27 cellular contexts compared by ENCODE assay signal in the genomic region with DNA sequence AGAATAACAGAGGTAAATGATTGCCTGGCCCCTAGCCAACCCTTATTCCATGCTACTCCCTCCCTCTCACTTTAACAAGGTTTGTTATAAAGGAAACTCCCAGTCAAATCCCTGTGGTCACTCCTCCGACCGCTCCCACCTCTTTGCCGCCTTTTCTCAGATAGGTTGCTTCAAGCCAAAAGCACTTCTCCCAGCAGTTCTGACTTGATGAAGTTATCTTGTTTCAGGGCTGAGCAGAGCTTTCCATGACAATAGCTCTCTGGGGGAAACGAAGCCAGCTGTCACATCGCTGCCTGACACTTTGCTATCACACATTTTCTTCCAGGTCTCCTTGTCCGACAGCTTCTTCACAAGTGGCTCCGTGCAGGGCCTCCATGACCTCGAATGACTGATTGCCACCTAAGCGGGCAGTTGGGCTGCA.
DNase-seq lines count a peak whose midpoint lies in the region; ATAC-seq and TF ChIP-seq lines count a peak whose summit lies in the region.
"Had no signal": no experiment of that assay in that cellular context is flagged by ENCODE, and none has a peak within 500 bp of the region (broad histone marks: within the 10 kb centered on the region; RNA-seq: fewer than 3 reads in every experiment).

No MANE protein-coding gene starts in this region.

- H3K9me3 Mint-ChIP-seq in type B pancreatic cell, result no peaks in the 10 kb centered on the region

- no peaks in the 10 kb centered on the region for H4K20me1 ChIP-seq in osteoblast (ENCODE audit: insufficient read depth, low read length)
- H4K20me1 ChIP-seq: BLaER1 treated with 17β-estradiol and CSF1 and Interleukin-3, amounts not matched to agents 10 nM and 100 nM had no signal

- H2AFZ ChIP-seq in osteoblast (ENCODE audit: low read length), result no peak overlapping the region
- H2AFZ ChIP-seq: PC-9 had no signal

- H3K4ac ChIP-seq in mesendoderm (ENCODE audit: low read depth, low read length), result no peak overlapping the region

- H3K79me1 ChIP-seq in mesendoderm (ENCODE audit: low read length), result no peaks in the 10 kb centered on the region

- H3K4me1 ChIP-seq in cardiac muscle cell (ENCODE audit: low read depth) (peaks cover 15% of the 10 kb centered on the region), mesendoderm (ENCODE audit: control insufficient read depth, low read depth, low read length) (peaks cover 8% of the 10 kb centered on the region), osteoblast (ENCODE audit: insufficient read depth, low read length) (no peaks in the 10 kb centered on the region)

- no peak overlapping the region for H4K5ac ChIP-seq in mesendoderm (ENCODE audit: low read length)

- no peak overlapping the region for H2BK15ac ChIP-seq in mesendoderm (replicated peaks; ENCODE audit: low read depth)

- H3K4me2 ChIP-seq in mesendoderm (ENCODE audit: low read length) (no peak overlapping the region), osteoblast (ENCODE audit: insufficient read depth, low read length) (no peak overlapping the region)
- H3K4me2 ChIP-seq: PC-9 had no signal

- no peak overlapping the region for H3K9ac ChIP-seq in mesendoderm (ENCODE audit: low read length)

- H3K79me2 ChIP-seq in mesendoderm (ENCODE audit: control insufficient read depth, insufficient read depth, low read length) (no peaks in the 10 kb centered on the region), osteoblast (ENCODE audit: insufficient read depth, low read length) (no peaks in the 10 kb centered on the region)

- no peak overlapping the region for H2AK5ac ChIP-seq in mesendoderm (ENCODE audit: low read length)

- no peak overlapping the region for H2BK120ac ChIP-seq in mesendoderm (ENCODE audit: low read depth, low read length)

- peak overlapping the region; percentile 60 for H3K27ac Mint-ChIP-seq in type B pancreatic cell
- H3K27ac Mint-ChIP-seq: activated CD4-positive, alpha-beta memory T cell treated with anti-CD3 and anti-CD28 coated beads for 36 hours; activated naive CD4-positive, alpha-beta T cell treated with anti-CD3 and anti-CD28 coated beads for 36 hours; immature natural killer cell; progenitor cell of endocrine pancreas had no signal

- peaks cover 41% of the 10 kb centered on the region for H3K27me3 Mint-ChIP-seq in type B pancreatic cell
- H3K27me3 Mint-ChIP-seq: activated CD4-positive, alpha-beta memory T cell treated with anti-CD3 and anti-CD28 coated beads for 36 hours had no signal

- no peak for TF ChIP-seq CTCF in cardiac muscle cell (IDR thresholded peaks at IDR 0.05; ENCODE audit: low read depth, low read length)
- TF ChIP-seq CTCF in type B pancreatic cell (conservative IDR thresholded peaks at IDR 0.05), result no peak
- no peak for TF ChIP-seq CTCF in osteoblast (IDR thresholded peaks at IDR 0.05; ENCODE audit: extremely low read depth, low read depth, low read length)

- no peak overlapping the region for H4K8ac ChIP-seq in mesendoderm (ENCODE audit: low read depth, low read length)

- H3K9me3 ChIP-seq in cardiac muscle cell (ENCODE audit: low read depth), result no peaks in the 10 kb centered on the region
- H3K9me3 ChIP-seq in osteoblast (ENCODE audit: low read depth, low read length), result peaks cover 2% of the 10 kb centered on the region
- H3K9me3 ChIP-seq: adrenal gland; BLaER1 treated with 17β-estradiol and CSF1 and Interleukin-3, amounts not matched to agents 10 nM and 100 nM; upper lobe of right lung had no signal

- no peak for ATAC-seq in GM21576 (IDR thresholded peaks at IDR 0.05; ENCODE audit: unreplicated experiment)
- ATAC-seq: left lobe of liver, SK-N-SH treated with all-trans-retinoic acid at 6 μM for 48 hours, upper lobe of right lung had no signal

- H3K36me3 ChIP-seq in cardiac muscle cell (no peaks in the 10 kb centered on the region), mesendoderm (ENCODE audit: control insufficient read depth, insufficient read depth, low read length) (no peaks in the 10 kb centered on the region), osteoblast (ENCODE audit: insufficient read depth, low read length) (no peaks in the 10 kb centered on the region)
- H3K36me3 ChIP-seq: adrenal gland; BLaER1 treated with 17β-estradiol and CSF1 and Interleukin-3, amounts not matched to agents 10 nM and 100 nM; upper lobe of right lung had no signal

- no peaks in the 10 kb centered on the region for H3K27me3 ChIP-seq in cardiac muscle cell
- no peaks in the 10 kb centered on the region for H3K27me3 ChIP-seq in mesendoderm (ENCODE audit: insufficient read depth, low read length, poor library complexity)
- H3K27me3 ChIP-seq in osteoblast (ENCODE audit: insufficient read depth, low read length), result no peaks in the 10 kb centered on the region
- H3K27me3 ChIP-seq: adrenal gland; BLaER1 treated with 17β-estradiol and CSF1 and Interleukin-3, amounts not matched to agents 10 nM and 100 nM; upper lobe of right lung had no signal

- H3K4me3 ChIP-seq in cardiac muscle cell (no peak overlapping the region), mesendoderm (ENCODE audit: low read length) (no peak overlapping the region), osteoblast (ENCODE audit: insufficient read depth, low read length) (no peak overlapping the region)
- H3K4me3 ChIP-seq: adrenal gland; BLaER1 treated with 17β-estradiol and CSF1 and Interleukin-3, amounts not matched to agents 10 nM and 100 nM; PC-9; upper lobe of right lung had no signal

- H3K27ac ChIP-seq in cardiac muscle cell (peak overlapping the region; percentile 2), mesendoderm (ENCODE audit: low read depth, low read length) (no peak overlapping the region), osteoblast (ENCODE audit: low read depth, low read length) (no peak overlapping the region)
- H3K27ac ChIP-seq: 22Rv1; adrenal gland; BLaER1 treated with 17β-estradiol and CSF1 and Interleukin-3, amounts not matched to agents 10 nM and 100 nM; PC-9; upper lobe of right lung had no signal

- no peak overlapping the region for H3K4me3 Mint-ChIP-seq in type B pancreatic cell
- H3K4me3 Mint-ChIP-seq: activated CD4-positive, alpha-beta memory T cell treated with anti-CD3 and anti-CD28 coated beads for 36 hours; activated naive CD4-positive, alpha-beta T cell treated with anti-CD3 and anti-CD28 coated beads for 36 hours; immature natural killer cell had no signal

- peaks cover 17% of the 10 kb centered on the region for H3K4me1 Mint-ChIP-seq in type B pancreatic cell (ENCODE audit: unreplicated experiment)
- H3K4me1 Mint-ChIP-seq: immature natural killer cell had no signal

- H3K18ac ChIP-seq in mesendoderm (ENCODE audit: low read length), result no peak overlapping the region

- no peak overlapping the region for H2BK5ac ChIP-seq in mesendoderm (ENCODE audit: low read length)

- no peak overlapping the region for H3K56ac ChIP-seq in mesendoderm (ENCODE audit: low read length)

- WGBS in mesendoderm (ENCODE audit: extremely low coverage, insufficient coverage, low lambda C conversion rate), result no CpG with 5 or more reads among the region's 9 CpGs

- peaks cover 3% of the 10 kb centered on the region for H3K36me3 Mint-ChIP-seq in type B pancreatic cell
- H3K36me3 Mint-ChIP-seq: activated CD4-positive, alpha-beta memory T cell treated with anti-CD3 and anti-CD28 coated beads for 36 hours; immature natural killer cell had no signal

- DNase-seq in NCI-H2171 treated with DMSO at 0.1 percent for 48 hours (lab: John Stamatoyannopoulos, UW) (peak; percentile 17), NCI-H2171 (lab: John Stamatoyannopoulos, UW) (no peak), cardiac muscle cell (ENCODE audit: low read depth in 1 of 2, low spot score in 1 of 2) (peak in 1 of 2 donors; percentile 83), mesendoderm (peak; percentile 87), type B pancreatic cell (ENCODE audit: extremely low spot score, unreplicated experiment) (peak; percentile 36), osteoblast (ENCODE audit: insufficient read length, low spot score, missing footprints) (no peak)
- no peak for DNase-seq in stimulated activated CD4-positive, alpha-beta T cell treated with anti-CD3 and anti-CD28 coated beads, Interleukin-2, amount 100 ng/mL, for 24 hours
- DNase-seq: activated CD4-positive, alpha-beta memory T cell treated with anti-CD3 and anti-CD28 coated beads for 36 hours; activated CD4-positive, alpha-beta T cell treated with anti-CD3 and anti-CD28 coated beads for 1 hour; activated naive CD4-positive, alpha-beta T cell treated with anti-CD3 and anti-CD28 coated beads for 36 hours; adrenal gland; cerebellar nuclear complex; DMS153; hypothalamus; immature natural killer cell; IMR-90; NCI-H526; PC-9; stimulated activated CD4-positive, alpha-beta T cell treated with anti-CD3 and anti-CD28 coated beads, Interleukin-4, amount 100 ng/mL, for 24 hours; T-helper 2 cell; upper lobe of right lung had no signal

- H3K23ac ChIP-seq in mesendoderm (ENCODE audit: low read length), result no peak overlapping the region

Comparison
In these comparisons a context has a peak if more than half of its experiments do, and no peak if none do; other contexts are left out.
1. DNase-seq: peak in NCI-H2171 treated with DMSO at 0.1 percent for 48 hours (single experiment), mesendoderm (single experiment) and type B pancreatic cell (single experiment); none in NCI-H2171 (single experiment), osteoblast (single experiment) and stimulated activated CD4-positive, alpha-beta T cell treated with anti-CD3 and anti-CD28 coated beads, Interleukin-2, amount 100 ng/mL, for 24 hours (0 of 2).